ENCODE assay signal across 11 cellular contexts in the genomic region with DNA sequence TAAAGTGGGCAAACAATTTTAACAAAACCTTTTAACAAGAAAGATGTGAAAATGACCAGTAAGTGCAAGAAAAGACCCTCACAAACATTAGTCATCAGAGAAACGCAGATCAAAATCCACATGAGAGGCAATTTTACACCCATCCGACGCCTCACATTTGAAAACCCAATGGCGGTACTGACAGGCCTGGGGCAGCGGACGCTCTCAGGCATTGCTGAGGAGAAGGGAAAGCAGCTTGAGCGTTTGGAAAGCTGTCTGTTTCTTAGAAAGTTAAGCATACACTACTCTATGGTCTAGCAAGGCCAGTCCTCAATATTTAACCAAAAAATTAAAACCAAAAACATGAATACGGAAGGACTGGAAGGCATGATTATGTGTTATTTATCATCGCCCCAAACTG. TPM values are rescaled to one million over a fixed set of nuclear protein-coding genes. Genes with fewer than 3 reads are reported as not detected.
"Had no signal": no experiment of that assay in that cellular context is flagged by ENCODE, and none has a peak within 500 bp of the region (broad histone marks: within the 10 kb centered on the region; RNA-seq: fewer than 3 reads in every experiment).

No MANE protein-coding gene starts in this region.

- H3K9me3 ChIP-seq: HAP-1 had no signal

- H3K4me1 Mint-ChIP-seq: GM23338 had no signal

- H3K9me3 Mint-ChIP-seq: HFFc6 had no signal

- H2AFZ ChIP-seq: GM23338 had no signal

- FAIRE-seq: H1, HTR-8/SVneo had no signal

- H3K27ac ChIP-seq: KMS-11 had no signal

- H3K4me2 ChIP-seq: GM23338, KMS-11 had no signal

- H3K4me3 Mint-ChIP-seq: GM23338, HFFc6, IgD-negative memory B cell had no signal

- H3K9ac ChIP-seq: KMS-11 had no signal

- H3K4me3 ChIP-seq: GM23338, HAP-1 had no signal

- DNase-seq: H7, HFFc6, KBM-7 had no signal

- ATAC-seq: GM23338, HCT116 had no signal

- H3K27ac Mint-ChIP-seq: GM23338, HFFc6, IgD-negative memory B cell had no signal

- H3K36me3 ChIP-seq: HAP-1 had no signal

- H3K4me1 ChIP-seq: HAP-1 had no signal

RNA-seq across cellular contexts. Expression of gene KRTAP5-8, which starts 2.0 kb away (rescaled TPM):
- total RNA-seq: GM23338, H1, H7, HFFc6, HT-29 had no signal
- polyA plus RNA-seq: GM23338, H1, IgD-negative memory B cell had no signal

RNA-seq across cellular contexts. Expression of gene KRTAP5-7, which starts 8.8 kb away (rescaled TPM):
- total RNA-seq: GM23338, H1, H7, HFFc6, HT-29 had no signal
- polyA plus RNA-seq: GM23338, H1, IgD-negative memory B cell had no signal

RNA-seq across cellular contexts. Expression of gene KRTAP5-9, which starts 12.4 kb away (rescaled TPM):
- total RNA-seq: GM23338, H1, H7, HT-29 had no signal
- polyA plus RNA-seq: IgD-negative memory B cell had no signal

RNA-seq across cellular contexts. Expression of gene KRTAP5-10, which starts 29.5 kb away (rescaled TPM):
- total RNA-seq: GM23338, H1, HFFc6, HT-29 had no signal
- polyA plus RNA-seq: GM23338, IgD-negative memory B cell had no signal

RNA-seq across cellular contexts. Expression of gene KRTAP5-11, which starts 46.9 kb away (rescaled TPM):
- total RNA-seq: GM23338, H1, H7, HFFc6, HT-29 had no signal
- polyA plus RNA-seq: GM23338, H1, IgD-negative memory B cell had no signal
